ENCODE assay signal across 32 cellular contexts in the genomic region with DNA sequence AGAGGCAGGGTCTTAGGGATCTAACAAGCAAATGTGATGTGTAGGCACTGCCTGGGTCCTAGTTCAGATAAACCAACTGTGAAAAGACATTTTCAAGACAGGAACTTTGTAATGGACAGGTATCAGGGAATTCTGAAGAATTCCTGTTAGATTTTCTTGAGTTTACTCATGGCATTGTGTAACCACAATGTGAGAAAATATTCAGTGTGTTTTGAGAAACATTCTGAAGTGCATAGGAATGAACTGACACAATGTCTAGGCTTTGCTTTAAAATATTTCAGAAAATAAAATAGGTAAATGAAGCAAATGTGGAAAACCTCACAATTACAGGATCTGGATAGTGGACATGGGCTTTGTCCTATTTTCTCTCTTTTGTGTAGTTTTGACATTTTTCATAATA. TPM values are rescaled to one million over a fixed set of nuclear protein-coding genes. Genes with fewer than 3 reads are reported as not detected.
DNase-seq lines count a peak whose midpoint lies in the region; ATAC-seq, FAIRE-seq and TF ChIP-seq lines count a peak whose summit lies in the region.
"Had no signal": no experiment of that assay in that cellular context is flagged by ENCODE, and none has a peak within 500 bp of the region (broad histone marks: within the 10 kb centered on the region; RNA-seq: fewer than 3 reads in every experiment).

No MANE protein-coding gene starts in this region.

- H3K4me2 ChIP-seq in astrocyte (ENCODE audit: low read length) = peak overlapping the region; percentile 10

- peaks cover 45% of the 10 kb centered on the region for H3K27me3 Mint-ChIP-seq in astrocyte (ENCODE audit: low read depth, unreplicated experiment)

- H3K27me3 ChIP-seq in astrocyte (ENCODE audit: insufficient read depth, low read length) (no peaks in the 10 kb centered on the region), adrenal gland (no peaks in the 10 kb centered on the region), testis (no peaks in the 10 kb centered on the region)
- H3K27me3 ChIP-seq: gastroesophageal sphincter, thyroid gland, vagina had no signal

- intact Hi-C loops in adrenal gland (cut with DNase I) (no loop called here), testis (cut with DNase I; ENCODE audit: low total_unique reads) (no loop called here)

- peak; percentile 80 for FAIRE-seq in astrocyte (lab: Jason Lieb, UNC)
- FAIRE-seq: endometrium had no signal

- H3K9me3 Mint-ChIP-seq in astrocyte (ENCODE audit: unreplicated experiment) = peaks cover 6% of the 10 kb centered on the region
- H3K9me3 Mint-ChIP-seq: activated CD4-positive, alpha-beta T cell treated with anti-CD3 and anti-CD28 coated beads, Interleukin-2, amount 10 ng/mL, durations not matched to agents 24 days and 14 days; CD8-positive, alpha-beta memory T cell; immature natural killer cell had no signal

- peaks cover 21% of the 10 kb centered on the region for H3K4me1 Mint-ChIP-seq in astrocyte (ENCODE audit: low read depth, unreplicated experiment)
- H3K4me1 Mint-ChIP-seq: activated CD4-positive, alpha-beta T cell treated with anti-CD3 and anti-CD28 coated beads, Interleukin-2, amount 10 ng/mL, durations not matched to agents 24 days and 14 days; CD8-positive, alpha-beta memory T cell; immature natural killer cell had no signal

- ATAC-seq in GM19455 (IDR thresholded peaks at IDR 0.05; ENCODE audit: unreplicated experiment) (no peak), GM18870 (IDR thresholded peaks at IDR 0.05; ENCODE audit: unreplicated experiment) (no peak)
- ATAC-seq: gastroesophageal sphincter, HCT116, left lobe of liver, sciatic nerve had no signal

- H3K36me3 ChIP-seq in astrocyte (ENCODE audit: insufficient read depth, low read length) (peaks cover 7% of the 10 kb centered on the region), adrenal gland (replicated peaks in 1 of 2) (no peaks in the 10 kb centered on the region), testis (ENCODE audit: low read depth, missing control alignments) (no peaks in the 10 kb centered on the region)
- H3K36me3 ChIP-seq: neutrophil, thyroid gland, vagina had no signal

- peaks cover 19% of the 10 kb centered on the region for H3K4me1 ChIP-seq in astrocyte (ENCODE audit: insufficient read depth, low read length)
- no peaks in the 10 kb centered on the region for H3K4me1 ChIP-seq in adrenal gland (replicated peaks in 1 of 2)
- no peaks in the 10 kb centered on the region for H3K4me1 ChIP-seq in testis
- H3K4me1 ChIP-seq: gastroesophageal sphincter, stomach, thyroid gland, vagina had no signal

- peak overlapping the region; percentile 16 for H3K9ac ChIP-seq in astrocyte (ENCODE audit: low read length)

- TF ChIP-seq POLR2A in adrenal gland (IDR thresholded peaks at IDR 0.05) = no peak
- TF ChIP-seq POLR2A in testis (IDR thresholded peaks at IDR 0.05) = no peak

- no peak overlapping the region for H2AFZ ChIP-seq in astrocyte (ENCODE audit: low read depth, low read length)

- H3K27ac Mint-ChIP-seq in astrocyte (ENCODE audit: unreplicated experiment) = peak overlapping the region; percentile 80
- H3K27ac Mint-ChIP-seq: activated CD4-positive, alpha-beta T cell treated with anti-CD3 and anti-CD28 coated beads, Interleukin-2, amount 10 ng/mL, durations not matched to agents 24 days and 14 days; activated naive CD8-positive, alpha-beta T cell; CD8-positive, alpha-beta memory T cell; immature natural killer cell; progenitor cell of endocrine pancreas had no signal

- no peak for TF ChIP-seq CTCF in astrocyte (IDR thresholded peaks at IDR 0.05; ENCODE audit: insufficient read depth, low read depth, low read length)
- TF ChIP-seq CTCF in adrenal gland (IDR thresholded peaks at IDR 0.05) = no peak
- TF ChIP-seq CTCF in testis (IDR thresholded peaks at IDR 0.05) = no peak

- H3K27ac ChIP-seq in astrocyte (ENCODE audit: low read depth, low read length) = peak overlapping the region; percentile 68
- no peak overlapping the region for H3K27ac ChIP-seq in adrenal gland
- no peak overlapping the region for H3K27ac ChIP-seq in testis
- H3K27ac ChIP-seq: gastroesophageal sphincter, neutrophil, stomach, thyroid gland, vagina had no signal

- H3K9me3 ChIP-seq in astrocyte (ENCODE audit: insufficient read depth, low read depth, low read length) (no peaks in the 10 kb centered on the region), adrenal gland (replicated peaks in 1 of 3) (no peaks in the 10 kb centered on the region), testis (no peaks in the 10 kb centered on the region)
- H3K9me3 ChIP-seq: gastroesophageal sphincter, neutrophil, stomach, thyroid gland, vagina had no signal

- H3K79me2 ChIP-seq in astrocyte (ENCODE audit: insufficient read depth, low read length) = no peaks in the 10 kb centered on the region

- peaks cover 5% of the 10 kb centered on the region for H3K36me3 Mint-ChIP-seq in astrocyte (ENCODE audit: low read depth, unreplicated experiment)
- H3K36me3 Mint-ChIP-seq: activated naive CD8-positive, alpha-beta T cell; CD8-positive, alpha-beta memory T cell; immature natural killer cell had no signal

- H3K4me3 ChIP-seq in astrocyte (ENCODE audit: insufficient read depth, low read depth, low read length) (no peak overlapping the region), adrenal gland (no peak overlapping the region), testis (no peak overlapping the region)
- H3K4me3 ChIP-seq: gastroesophageal sphincter, stomach, thyroid gland, vagina had no signal

- peaks cover 3% of the 10 kb centered on the region for H4K20me1 ChIP-seq in astrocyte (ENCODE audit: insufficient read depth, low read length)

- peak; percentile 56 for DNase-seq in ACHN
- DNase-seq in HCEC 1CT = peak; percentile 52
- DNase-seq in astrocyte (ENCODE audit: low read depth) = peak; percentile 67
- peak; percentile 60 for DNase-seq in iris pigment epithelial cell (ENCODE audit: low read depth)
- no peak for DNase-seq in adrenal gland
- no peak for DNase-seq in testis
- DNase-seq: activated CD4-positive, alpha-beta T cell treated with anti-CD3 and anti-CD28 coated beads, Interleukin-2, amount 10 ng/mL, durations not matched to agents 24 days and 14 days; activated CD8-positive, alpha-beta memory T cell treated with anti-CD3 and anti-CD28 coated beads for 24 hours; activated T-cell treated with anti-CD3 and anti-CD28 coated beads for 4 hours; CD8-positive, alpha-beta memory T cell; hippocampal formation; immature natural killer cell; mesendoderm; NCI-H1092; NCI-H1694; NCI-H446 treated with DMSO at 0.1 percent for 48 hours; stimulated activated CD4-positive, alpha-beta T cell treated with anti-CD3 and anti-CD28 coated beads, Interleukin-12 subunit alpha, Interleukin-12 subunit beta, amount 100 ng/mL, for 4 hours; stimulated activated CD4-positive, alpha-beta T cell treated with anti-CD3 and anti-CD28 coated beads, Interleukin-2, amount 100 ng/mL, for 48 hours; stomach; T1000; thyroid gland had no signal

- in situ Hi-C loops in ACHN (cut with HindIII; ENCODE audit: low pct_ligation_motif_present, low pct_unique_long_range_greater_than_20kb, low sequenced_read_pairs) = loop anchor here (25.0 kb wide), 1 partner anchor 119 kb away; the partner anchor contains the start of gene ABLIM3

- no peak overlapping the region for H3K4me3 Mint-ChIP-seq in astrocyte (ENCODE audit: unreplicated experiment)
- H3K4me3 Mint-ChIP-seq: activated CD4-positive, alpha-beta T cell treated with anti-CD3 and anti-CD28 coated beads, Interleukin-2, amount 10 ng/mL, durations not matched to agents 24 days and 14 days; activated naive CD8-positive, alpha-beta T cell; CD8-positive, alpha-beta memory T cell; immature natural killer cell had no signal

RNA-seq across cellular contexts. Expression of gene AFAP1L1, which starts 15.2 kb away (rescaled TPM):
- total RNA-seq in astrocyte (7.6 and 8.3 TPM in 2 replicates), adrenal gland (10 to 100 TPM in 3 of 8 donors, 1 to 10 TPM in 5; 6.2 to 13.4 (median 9.7) TPM), testis (10 to 100 TPM; 10.4 to 12.6 TPM)
- polyA plus RNA-seq in adrenal gland (10 to 100 TPM in 1 of 3 donors, 1 to 10 TPM in 2; 4.3 to 13.4 (median 5.2) TPM), testis (ENCODE audit: insufficient read depth, low read depth, low replicate concordance) (11.9 TPM)
- total RNA-seq: activated CD4-positive, alpha-beta T cell treated with anti-CD3 and anti-CD28 coated beads, Interleukin-2, amount 10 ng/mL, durations not matched to agents 24 days and 14 days had no signal
- polyA plus RNA-seq: CD8-positive, alpha-beta memory T cell had no signal

Comparison
In these comparisons a context has a peak if more than half of its experiments do, and no peak if none do; other contexts are left out.
1. DNase-seq: peak in ACHN (single experiment), HCEC 1CT (single experiment), astrocyte (single experiment) and iris pigment epithelial cell (single experiment); none in adrenal gland (0 of 7) and testis (single experiment).